1 cellular context compared by ENCODE assay signal in genomic region chr10:125085281-125085680, GRCh38.
TF ChIP-seq lines count a peak whose summit lies in the region.

No MANE protein-coding gene starts in this region.

TF ChIP-seq in IMR-90, 13 proteins besides CTCF, POLR2A, EP300 and RAD21 (continued from another document):
- no peak for TF ChIP-seq RFX5 (IDR thresholded peaks at IDR 0.05; ENCODE audit: low read depth, low read length)
- TF ChIP-seq FOS (IDR thresholded peaks at IDR 0.05; ENCODE audit: low read depth, low read length), result no peak
- no peak for TF ChIP-seq BHLHE40 (IDR thresholded peaks at IDR 0.05; ENCODE audit: low read depth, low read length)
TF ChIP-seq in IMR-90: peak in this region for 0.
